8 cellular contexts compared by ENCODE assay signal in the genomic region with DNA sequence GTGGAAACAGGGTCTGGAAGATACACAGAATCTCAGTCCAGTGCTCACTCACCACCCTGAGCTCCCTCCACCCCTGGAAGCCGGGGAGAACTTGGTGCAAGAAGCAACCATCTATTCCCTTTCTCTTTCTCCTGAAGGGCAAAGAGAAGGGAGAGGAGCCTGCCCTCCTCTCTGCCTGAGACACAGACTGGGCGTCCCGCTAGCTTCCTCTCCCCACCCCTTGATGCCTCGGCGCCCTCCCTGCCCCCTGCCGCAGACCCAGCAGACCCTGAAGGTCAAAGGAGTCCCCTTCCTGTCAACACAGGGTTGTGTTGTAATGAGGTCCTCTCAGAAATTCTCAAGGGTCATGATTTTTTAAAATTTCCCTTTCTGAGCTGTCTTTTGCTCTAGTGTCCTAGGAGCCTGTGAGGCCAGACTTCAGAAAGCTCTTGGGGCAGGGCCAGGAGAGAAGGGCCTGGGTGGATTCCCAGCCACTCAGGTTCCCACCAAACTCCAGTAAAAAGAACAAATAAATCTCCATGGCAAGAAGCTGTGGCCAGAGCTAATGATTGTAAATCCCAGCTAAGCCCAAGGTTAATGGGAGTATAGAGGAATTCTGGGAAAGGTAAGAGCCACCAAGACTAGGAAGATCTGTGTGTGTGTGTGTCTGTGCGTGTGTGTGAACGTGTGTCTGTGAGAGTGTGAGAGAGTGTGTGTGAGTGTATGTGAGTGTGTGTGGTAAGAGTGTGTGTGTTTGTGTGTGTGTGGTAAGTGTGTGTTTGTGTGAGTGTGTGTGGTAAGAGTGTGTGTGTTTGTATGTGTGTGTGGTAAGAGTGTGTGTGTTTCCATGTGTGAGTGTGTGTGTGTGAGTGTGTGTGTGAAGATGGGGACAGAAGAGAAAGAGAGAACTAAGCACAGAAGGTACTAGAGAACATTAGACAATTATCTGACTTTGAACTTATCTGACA. TPM values are rescaled to one million over a fixed set of nuclear protein-coding genes. Genes with fewer than 3 reads are reported as not detected.
DNase-seq lines count a peak whose midpoint lies in the region; ATAC-seq and TF ChIP-seq lines count a peak whose summit lies in the region.

No MANE protein-coding gene starts in this region.

- intact Hi-C loops in mammary epithelial cell (cut with micrococcal nuclease), result loop anchor here (2.0 to 5.0 kb wide), 4 partner anchors 23 to 731 kb away; partner anchors contain the start of genes OSER1 and SRSF6
- intact Hi-C loops in upper lobe of right lung (cut with DNase I), result no loop called here

- H3K27ac Mint-ChIP-seq in activated CD8-positive, alpha-beta memory T cell treated with anti-CD3 and anti-CD28 coated beads, Interleukin-2, amount 10 ng/mL, durations not matched to agents 7 days and 5 days, result no peak overlapping the region
- no peak overlapping the region for H3K27ac Mint-ChIP-seq in effector memory CD8-positive, alpha-beta T cell

- peak overlapping the region; percentile 84 for H2AFZ ChIP-seq in mammary epithelial cell (ENCODE audit: low read depth, low read length)

- H3K36me3 Mint-ChIP-seq in activated CD8-positive, alpha-beta memory T cell treated with anti-CD3 and anti-CD28 coated beads, Interleukin-2, amount 10 ng/mL, durations not matched to agents 7 days and 5 days, result no peaks in the 10 kb centered on the region
- no peaks in the 10 kb centered on the region for H3K36me3 Mint-ChIP-seq in effector memory CD8-positive, alpha-beta T cell (ENCODE audit: insufficient read depth)

- peak; percentile 27 for ATAC-seq in activated CD8-positive, alpha-beta memory T cell treated with anti-CD3 and anti-CD28 coated beads, Interleukin-2, amount 10 ng/mL, durations not matched to agents 7 days and 5 days
- ATAC-seq in lung (ENCODE audit: insufficient read depth, low FRiP score) (no peak), upper lobe of right lung (peak; percentile 31)
- no peak for ATAC-seq in effector memory CD8-positive, alpha-beta T cell (replicated peaks)

- no peaks in the 10 kb centered on the region for H3K9me3 ChIP-seq in mammary epithelial cell (replicated peaks; ENCODE audit: insufficient read depth, low read length)
- H3K9me3 ChIP-seq in lung (ENCODE audit: control insufficient read depth in 2 of 2, insufficient read depth in 1 of 2, low read length in 1 of 2), result no peaks in the 10 kb centered on the region
- no peaks in the 10 kb centered on the region for H3K9me3 ChIP-seq in upper lobe of right lung

- H3K36me3 ChIP-seq in mammary epithelial cell (ENCODE audit: insufficient read depth, low read length) (no peaks in the 10 kb centered on the region), lung (ENCODE audit: control insufficient read depth in 2 of 2, insufficient read depth in 2 of 2, low read length in 2 of 2) (no peaks in the 10 kb centered on the region), upper lobe of right lung (no peaks in the 10 kb centered on the region)

- in situ Hi-C loops in mammary epithelial cell (cut with MboI; ENCODE audit: low sequenced_read_pairs in 2 of 2), result loop anchor here (5.0 kb wide), 1 partner anchor 71 kb away; no protein-coding TSS in a partner anchor

- no peaks in the 10 kb centered on the region for H4K20me1 ChIP-seq in mammary epithelial cell (ENCODE audit: insufficient read depth, low read length)

- CTCF ChIA-PET in activated CD8-positive, alpha-beta memory T cell treated with anti-CD3 and anti-CD28 coated beads, Interleukin-2, amount 10 ng/mL, durations not matched to agents 7 days and 5 days (lab: Charles Lee), result interaction anchor here (0.6 to 6.0 kb wide), 7 partner anchors 11 to 400 kb away, joined by 3 to 129 read pairs (median 3); no protein-coding TSS in a partner anchor
- CTCF ChIA-PET in mammary epithelial cell (lab: Charles Lee; ENCODE audit: low non-redundant PET), result interaction anchor here (0.7 kb wide), 1 partner anchor 33 kb away, joined by 3 read pairs; no protein-coding TSS in a partner anchor

- H3K4me1 ChIP-seq in mammary epithelial cell (ENCODE audit: insufficient read depth, low read length) (peaks cover 40% of the 10 kb centered on the region), lung (ENCODE audit: control insufficient read depth in 2 of 2, insufficient read depth in 2 of 2, low read length in 2 of 2) (peaks cover 0 to 6% of the 10 kb centered on the region in 2 donors), upper lobe of right lung (peaks cover 14% of the 10 kb centered on the region)

- H3K4me3 ChIP-seq in mammary epithelial cell (replicated peaks in 1 of 3; ENCODE audit: insufficient read depth in 1 of 3, low read depth in 2 of 3, low read length in 3 of 3) (peak overlapping the region; percentile 2 to 25 (median 8)), lung (no peak overlapping the region), upper lobe of right lung (peak overlapping the region; percentile 46)

- H3K4me2 ChIP-seq in mammary epithelial cell (ENCODE audit: insufficient read depth, low read depth, low read length), result peak overlapping the region; percentile 100

- H3K4me3 Mint-ChIP-seq in activated CD8-positive, alpha-beta memory T cell treated with anti-CD3 and anti-CD28 coated beads, Interleukin-2, amount 10 ng/mL, durations not matched to agents 7 days and 5 days, result peak overlapping the region; percentile 22
- H3K4me3 Mint-ChIP-seq in effector memory CD8-positive, alpha-beta T cell, result peak overlapping the region in 1 of 2 donors; percentile 10

- H3K9me3 Mint-ChIP-seq in activated CD8-positive, alpha-beta memory T cell treated with anti-CD3 and anti-CD28 coated beads, Interleukin-2, amount 10 ng/mL, durations not matched to agents 7 days and 5 days (ENCODE audit: low read depth), result no peaks in the 10 kb centered on the region
- H3K9me3 Mint-ChIP-seq in effector memory CD8-positive, alpha-beta T cell, result no peaks in the 10 kb centered on the region

- peaks cover 35% of the 10 kb centered on the region for H3K79me2 ChIP-seq in mammary epithelial cell (ENCODE audit: insufficient read depth, low read length)

- WGBS in mammary epithelial cell (ENCODE audit: low coverage, missing lambda C conversion rate), result 6% methylated on average over 8 of the region's 8 CpGs
- WGBS in lung, 2 donors, result 25 to 30% methylated on average over 8 of the region's 8 CpGs

- H3K4me1 Mint-ChIP-seq in activated CD8-positive, alpha-beta memory T cell treated with anti-CD3 and anti-CD28 coated beads, Interleukin-2, amount 10 ng/mL, durations not matched to agents 7 days and 5 days, result peaks cover 17% of the 10 kb centered on the region
- peaks cover 0 to 6% of the 10 kb centered on the region in 2 donors for H3K4me1 Mint-ChIP-seq in effector memory CD8-positive, alpha-beta T cell (ENCODE audit: low read depth in 2 of 2)

- TSS peak; percentile 86 for BruUV-seq in mammary epithelial cell (replicated peaks; lab: Mats Ljungman, UMichigan)

- H3K9ac ChIP-seq in mammary epithelial cell (ENCODE audit: insufficient read depth, low read length), result peak overlapping the region; percentile 70

- peak overlapping the region; percentile 87 for H3K27ac ChIP-seq in mammary epithelial cell (ENCODE audit: insufficient read depth, low read depth, low read length)
- peak overlapping the region; percentile 68 to 95 for H3K27ac ChIP-seq in lung (ENCODE audit: low read depth in 1 of 2, low read length in 1 of 2)
- peak overlapping the region; percentile 34 for H3K27ac ChIP-seq in upper lobe of right lung

- dilution Hi-C loops in mammary epithelial cell (cut with HindIII; ENCODE audit: low sequenced_read_pairs), result no loop called here

- TF ChIP-seq CTCF in mammary epithelial cell (conservative IDR thresholded peaks at IDR 0.05 in 1 of 2, IDR thresholded peaks at IDR 0.05 in 1 of 2; ENCODE audit: extremely low read depth in 1 of 2, insufficient read depth in 1 of 2, low read depth in 1 of 2, low read length in 2 of 2), result no peak
- TF ChIP-seq CTCF in lung (IDR thresholded peaks at IDR 0.05; ENCODE audit: control extremely low read depth, extremely low read depth), result no peak
- TF ChIP-seq CTCF in upper lobe of right lung (IDR thresholded peaks at IDR 0.05), result no peak

- no peak for DNase-seq in activated CD8-positive, alpha-beta memory T cell treated with anti-CD3 and anti-CD28 coated beads, Interleukin-2, amount 10 ng/mL, durations not matched to agents 7 days and 5 days
- DNase-seq in activated CD8-positive, alpha-beta memory T cell treated with anti-CD3 and anti-CD28 coated beads, Interleukin-2, amount 50 U/mL, for 4 hours, result no peak
- DNase-seq in mammary epithelial cell, result peak; percentile 27
- DNase-seq in lung (ENCODE audit: low spot score), result no peak
- no peak for DNase-seq in upper lobe of right lung
- DNase-seq in inferior parietal cortex (ENCODE audit: extremely low spot score), result no peak
- DNase-seq in effector memory CD8-positive, alpha-beta T cell, result no peak
- DNase-seq in DMS 273 (lab: John Stamatoyannopoulos, UW; ENCODE audit: unreplicated experiment), result no peak

- H3K27me3 ChIP-seq in mammary epithelial cell (ENCODE audit: insufficient read depth, low read length), result no peaks in the 10 kb centered on the region
- H3K27me3 ChIP-seq in lung (ENCODE audit: control insufficient read depth, insufficient read depth), result no peaks in the 10 kb centered on the region
- H3K27me3 ChIP-seq in upper lobe of right lung, result peaks cover 21% of the 10 kb centered on the region

- H3K27me3 Mint-ChIP-seq in activated CD8-positive, alpha-beta memory T cell treated with anti-CD3 and anti-CD28 coated beads, Interleukin-2, amount 10 ng/mL, durations not matched to agents 7 days and 5 days, result peaks cover 58% of the 10 kb centered on the region
- H3K27me3 Mint-ChIP-seq in effector memory CD8-positive, alpha-beta T cell, result peaks cover 52 to 59% of the 10 kb centered on the region in 2 donors

RNA-seq across cellular contexts. Expression of gene JPH2, which starts 1.0 kb away (rescaled TPM):
- total RNA-seq in activated CD8-positive, alpha-beta memory T cell treated with anti-CD3 and anti-CD28 coated beads, Interleukin-2, amount 10 ng/mL, durations not matched to agents 7 days and 5 days, result not detected
- total RNA-seq in mammary epithelial cell, result 10 to 100 TPM in 1 of 2 donors, 1 to 10 TPM in 1; 5.5 to 14.2 TPM
- polyA plus RNA-seq in mammary epithelial cell, result 6.8 TPM
- polyA minus RNA-seq in mammary epithelial cell, result 19.3 TPM
- total RNA-seq in lung, result 1 to 10 TPM; 2.8 to 9.2 TPM
- polyA plus RNA-seq in lung, result 1 to 10 TPM; 2.5 to 2.6 TPM
- 7.9 TPM for total RNA-seq in upper lobe of right lung

RNA-seq across cellular contexts. Expression of gene OSER1, which starts 22.5 kb away (rescaled TPM):
- total RNA-seq in activated CD8-positive, alpha-beta memory T cell treated with anti-CD3 and anti-CD28 coated beads, Interleukin-2, amount 10 ng/mL, durations not matched to agents 7 days and 5 days, result 10 to 100 TPM; 22.9 to 30.5 TPM
- total RNA-seq in mammary epithelial cell, result 10 to 100 TPM; 18.5 to 29.5 TPM
- polyA plus RNA-seq in mammary epithelial cell, result 32.4 TPM
- polyA minus RNA-seq in mammary epithelial cell, result 40.5 TPM
- 10 to 100 TPM; 25.3 to 30.1 TPM for total RNA-seq in lung
- 10 to 100 TPM; 22.6 to 32.9 TPM for polyA plus RNA-seq in lung
- 29.6 TPM for total RNA-seq in upper lobe of right lung

RNA-seq across cellular contexts. Expression of gene GDAP1L1, which starts 59.1 kb away (rescaled TPM):
- not detected for total RNA-seq in activated CD8-positive, alpha-beta memory T cell treated with anti-CD3 and anti-CD28 coated beads, Interleukin-2, amount 10 ng/mL, durations not matched to agents 7 days and 5 days
- total RNA-seq in mammary epithelial cell (not detected), lung (not detected), upper lobe of right lung (not detected)
- polyA plus RNA-seq in mammary epithelial cell (not detected), lung (under 1 TPM; 0.02 to 0.10 TPM)
- not detected for polyA minus RNA-seq in mammary epithelial cell

Comparison
In these comparisons a context has a peak if more than half of its experiments do, and no peak if none do; other contexts are left out.
1. ATAC-seq: peak in activated CD8-positive, alpha-beta memory T cell treated with anti-CD3 and anti-CD28 coated beads, Interleukin-2, amount 10 ng/mL, durations not matched to agents 7 days and 5 days (single experiment) and upper lobe of right lung (single experiment); none in lung (single experiment) and effector memory CD8-positive, alpha-beta T cell (single experiment).
2. H3K27ac ChIP-seq: peak in every context shown above with its lines; median percentile 87 in mammary epithelial cell; 82 in lung; 34 in upper lobe of right lung.